ENCODE assay signal across 1 cellular context in the genomic region with DNA sequence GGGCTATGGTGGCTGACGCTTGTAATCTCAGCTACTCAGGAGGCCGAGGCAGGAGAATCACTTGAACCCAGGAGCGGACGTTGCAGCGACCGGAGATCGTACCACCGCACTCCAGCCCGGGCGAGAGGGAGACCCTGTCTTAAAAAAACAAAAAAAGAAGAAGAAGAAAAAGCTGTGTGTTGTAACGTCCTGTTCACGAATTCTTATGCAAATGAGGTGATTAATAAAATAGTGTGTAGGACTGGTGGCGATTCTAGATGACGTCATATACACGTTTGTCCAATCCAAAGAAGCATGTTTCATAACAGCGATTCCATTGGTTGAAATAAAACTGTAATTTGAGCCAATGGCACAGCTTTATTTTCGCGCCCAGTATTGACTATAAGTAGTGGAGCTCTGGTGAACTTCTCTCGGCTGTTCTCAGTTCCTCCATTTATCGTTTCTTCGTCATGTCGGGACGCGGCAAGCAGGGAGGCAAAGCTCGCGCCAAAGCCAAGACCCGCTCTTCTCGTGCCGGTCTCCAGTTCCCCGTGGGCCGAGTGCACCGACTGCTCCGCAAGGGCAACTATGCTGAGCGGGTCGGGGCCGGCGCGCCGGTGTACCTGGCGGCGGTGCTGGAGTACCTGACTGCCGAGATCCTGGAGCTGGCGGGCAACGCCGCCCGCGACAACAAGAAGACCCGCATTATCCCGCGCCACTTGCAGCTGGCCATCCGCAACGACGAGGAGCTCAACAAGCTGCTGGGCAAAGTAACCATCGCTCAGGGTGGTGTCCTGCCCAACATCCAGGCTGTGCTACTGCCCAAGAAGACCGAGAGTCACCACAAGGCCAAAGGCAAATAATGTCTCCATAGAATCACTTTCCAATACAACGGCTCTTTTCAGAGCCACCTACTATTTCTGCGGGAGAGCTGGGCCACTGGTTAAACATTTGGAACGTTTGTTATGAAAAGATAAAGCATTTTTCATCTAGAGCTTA.
TF ChIP-seq lines count a peak whose summit lies in the region.

No MANE protein-coding gene starts in this region.

TF ChIP-seq in PFSK-1, 5 proteins besides CTCF, POLR2A, EP300 and RAD21 (continued from another document):
- TF ChIP-seq, protein P1, sequence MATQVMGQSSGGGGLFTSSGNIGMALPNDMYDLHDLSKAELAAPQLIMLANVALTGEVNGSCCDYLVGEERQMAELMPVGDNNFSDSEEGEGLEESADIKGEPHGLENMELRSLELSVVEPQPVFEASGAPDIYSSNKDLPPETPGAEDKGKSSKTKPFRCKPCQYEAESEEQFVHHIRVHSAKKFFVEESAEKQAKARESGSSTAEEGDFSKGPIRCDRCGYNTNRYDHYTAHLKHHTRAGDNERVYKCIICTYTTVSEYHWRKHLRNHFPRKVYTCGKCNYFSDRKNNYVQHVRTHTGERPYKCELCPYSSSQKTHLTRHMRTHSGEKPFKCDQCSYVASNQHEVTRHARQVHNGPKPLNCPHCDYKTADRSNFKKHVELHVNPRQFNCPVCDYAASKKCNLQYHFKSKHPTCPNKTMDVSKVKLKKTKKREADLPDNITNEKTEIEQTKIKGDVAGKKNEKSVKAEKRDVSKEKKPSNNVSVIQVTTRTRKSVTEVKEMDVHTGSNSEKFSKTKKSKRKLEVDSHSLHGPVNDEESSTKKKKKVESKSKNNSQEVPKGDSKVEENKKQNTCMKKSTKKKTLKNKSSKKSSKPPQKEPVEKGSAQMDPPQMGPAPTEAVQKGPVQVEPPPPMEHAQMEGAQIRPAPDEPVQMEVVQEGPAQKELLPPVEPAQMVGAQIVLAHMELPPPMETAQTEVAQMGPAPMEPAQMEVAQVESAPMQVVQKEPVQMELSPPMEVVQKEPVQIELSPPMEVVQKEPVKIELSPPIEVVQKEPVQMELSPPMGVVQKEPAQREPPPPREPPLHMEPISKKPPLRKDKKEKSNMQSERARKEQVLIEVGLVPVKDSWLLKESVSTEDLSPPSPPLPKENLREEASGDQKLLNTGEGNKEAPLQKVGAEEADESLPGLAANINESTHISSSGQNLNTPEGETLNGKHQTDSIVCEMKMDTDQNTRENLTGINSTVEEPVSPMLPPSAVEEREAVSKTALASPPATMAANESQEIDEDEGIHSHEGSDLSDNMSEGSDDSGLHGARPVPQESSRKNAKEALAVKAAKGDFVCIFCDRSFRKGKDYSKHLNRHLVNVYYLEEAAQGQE (IDR thresholded peaks at IDR 0.05; ENCODE audit: insufficient read depth in 1 of 2, low read depth in 2 of 2, low read length in 2 of 2): no peak
- TF ChIP-seq SIN3A (IDR thresholded peaks at IDR 0.05; ENCODE audit: borderline replicate concordance, insufficient read depth, low read length): no peak
